In the genomic region with DNA sequence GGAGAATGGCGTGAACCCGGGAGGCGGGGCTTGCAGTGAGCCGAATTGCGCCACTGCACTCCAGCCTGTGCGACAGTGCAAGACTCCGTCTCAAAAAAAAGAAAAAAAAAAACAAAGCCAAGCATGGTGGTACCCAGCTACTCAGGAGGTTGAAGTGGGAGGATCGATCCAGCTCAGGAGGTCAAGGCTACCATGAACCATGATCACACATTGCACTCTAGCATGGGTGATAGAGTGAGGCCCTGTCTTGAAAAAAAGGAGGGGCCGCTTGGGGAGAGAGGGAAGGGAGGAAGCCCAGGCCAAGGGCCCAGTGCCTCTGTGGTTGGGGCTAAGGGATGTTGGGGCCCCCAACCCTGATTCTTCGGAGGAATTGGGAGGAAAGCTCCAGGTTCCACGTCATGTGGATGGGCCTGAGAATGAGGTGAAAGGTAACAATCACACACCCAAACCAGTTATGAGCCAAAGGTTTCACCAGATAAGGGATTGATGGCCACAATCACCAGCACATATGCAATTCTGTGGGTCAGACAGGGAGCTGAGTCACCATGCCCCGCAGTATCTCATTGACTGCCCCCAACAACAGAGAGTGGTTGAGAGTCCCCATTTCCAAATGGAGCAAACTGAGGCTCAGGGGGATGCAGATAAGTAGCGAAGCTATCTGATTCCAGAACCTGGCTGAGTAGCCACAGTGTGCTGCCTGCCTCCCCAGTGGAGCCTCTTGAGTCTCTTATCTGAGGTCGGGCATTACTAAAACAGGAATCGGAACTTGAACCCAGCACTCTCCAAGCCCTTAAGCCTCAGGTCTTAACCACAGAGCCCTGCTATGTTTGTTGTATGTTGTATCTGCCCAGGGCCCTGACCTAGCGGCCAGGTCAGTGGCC, we compare ENCODE assay signal across 1 cellular context.
TF ChIP-seq lines count a peak whose summit lies in the region.

No MANE protein-coding gene starts in this region.

TF ChIP-seq in HepG2, 621 proteins besides CTCF, POLR2A, EP300 and RAD21 (continued from another document and continues in another):
- TF ChIP-seq ZNF800 (CRISPR knock-in tag; IDR thresholded peaks at IDR 0.05) = no peak
- TF ChIP-seq AKNA (CRISPR knock-in tag; IDR thresholded peaks at IDR 0.05; ENCODE audit: borderline replicate concordance) = no peak
- no peak for TF ChIP-seq ZNF879 (CRISPR knock-in tag; IDR thresholded peaks at IDR 0.05)
- TF ChIP-seq SMAD3 (CRISPR knock-in tag; IDR thresholded peaks at IDR 0.05) = 0 out of 2 replicates have a peak, but pooled peaks have one; percentile 10
- TF ChIP-seq, protein P1, sequence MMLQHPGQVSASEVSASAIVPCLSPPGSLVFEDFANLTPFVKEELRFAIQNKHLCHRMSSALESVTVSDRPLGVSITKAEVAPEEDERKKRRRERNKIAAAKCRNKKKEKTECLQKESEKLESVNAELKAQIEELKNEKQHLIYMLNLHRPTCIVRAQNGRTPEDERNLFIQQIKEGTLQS (CRISPR knock-in tag; IDR thresholded peaks at IDR 0.05) = no peak
- TF ChIP-seq HOXA3 (CRISPR knock-in tag; IDR thresholded peaks at IDR 0.05) = peak; percentile 62; the same call in 1 of the 2 replicates
- TF ChIP-seq, protein P2, sequence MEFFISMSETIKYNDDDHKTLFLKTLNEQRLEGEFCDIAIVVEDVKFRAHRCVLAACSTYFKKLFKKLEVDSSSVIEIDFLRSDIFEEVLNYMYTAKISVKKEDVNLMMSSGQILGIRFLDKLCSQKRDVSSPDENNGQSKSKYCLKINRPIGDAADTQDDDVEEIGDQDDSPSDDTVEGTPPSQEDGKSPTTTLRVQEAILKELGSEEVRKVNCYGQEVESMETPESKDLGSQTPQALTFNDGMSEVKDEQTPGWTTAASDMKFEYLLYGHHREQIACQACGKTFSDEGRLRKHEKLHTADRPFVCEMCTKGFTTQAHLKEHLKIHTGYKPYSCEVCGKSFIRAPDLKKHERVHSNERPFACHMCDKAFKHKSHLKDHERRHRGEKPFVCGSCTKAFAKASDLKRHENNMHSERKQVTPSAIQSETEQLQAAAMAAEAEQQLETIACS (CRISPR knock-in tag; IDR thresholded peaks at IDR 0.05) = no peak
- peak; percentile 30; the same call in 1 of the 2 replicates for TF ChIP-seq HOXA5 (CRISPR knock-in tag; IDR thresholded peaks at IDR 0.05)
- TF ChIP-seq, protein P3, sequence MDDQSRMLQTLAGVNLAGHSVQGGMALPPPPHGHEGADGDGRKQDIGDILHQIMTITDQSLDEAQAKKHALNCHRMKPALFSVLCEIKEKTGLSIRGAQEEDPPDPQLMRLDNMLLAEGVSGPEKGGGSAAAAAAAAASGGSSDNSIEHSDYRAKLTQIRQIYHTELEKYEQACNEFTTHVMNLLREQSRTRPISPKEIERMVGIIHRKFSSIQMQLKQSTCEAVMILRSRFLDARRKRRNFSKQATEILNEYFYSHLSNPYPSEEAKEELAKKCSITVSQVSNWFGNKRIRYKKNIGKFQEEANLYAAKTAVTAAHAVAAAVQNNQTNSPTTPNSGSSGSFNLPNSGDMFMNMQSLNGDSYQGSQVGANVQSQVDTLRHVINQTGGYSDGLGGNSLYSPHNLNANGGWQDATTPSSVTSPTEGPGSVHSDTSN (CRISPR knock-in tag; IDR thresholded peaks at IDR 0.05; ENCODE audit: borderline replicate concordance) = no peak
- TF ChIP-seq MAFK (conservative IDR thresholded peaks at IDR 0.05 in 1 of 2, IDR thresholded peaks at IDR 0.05 in 1 of 2; ENCODE audit: low read length in 2 of 2) = no peak
- TF ChIP-seq ZNF260 (CRISPR knock-in tag; IDR thresholded peaks at IDR 0.05; ENCODE audit: borderline replicate concordance, low read depth) = no peak
- no peak for TF ChIP-seq SALL1 (CRISPR knock-in tag; IDR thresholded peaks at IDR 0.05)
- no peak for TF ChIP-seq HOXA7 (CRISPR knock-in tag; IDR thresholded peaks at IDR 0.05)
- TF ChIP-seq, protein P4, sequence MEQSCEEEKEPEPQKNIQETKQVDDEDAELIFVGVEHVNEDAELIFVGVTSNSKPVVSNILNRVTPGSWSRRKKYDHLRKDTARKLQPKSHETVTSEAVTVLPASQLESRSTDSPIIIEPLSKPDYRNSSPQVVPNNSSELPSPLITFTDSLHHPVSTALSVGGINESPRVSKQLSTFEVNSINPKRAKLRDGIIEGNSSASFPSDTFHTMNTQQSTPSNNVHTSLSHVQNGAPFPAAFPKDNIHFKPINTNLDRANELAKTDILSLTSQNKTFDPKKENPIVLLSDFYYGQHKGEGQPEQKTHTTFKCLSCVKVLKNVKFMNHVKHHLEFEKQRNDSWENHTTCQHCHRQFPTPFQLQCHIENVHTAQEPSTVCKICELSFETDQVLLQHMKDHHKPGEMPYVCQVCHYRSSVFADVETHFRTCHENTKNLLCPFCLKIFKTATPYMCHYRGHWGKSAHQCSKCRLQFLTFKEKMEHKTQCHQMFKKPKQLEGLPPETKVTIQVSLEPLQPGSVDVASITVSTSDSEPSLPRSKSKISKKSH (CRISPR knock-in tag; IDR thresholded peaks at IDR 0.05; ENCODE audit: borderline replicate concordance) = no peak
- peak; percentile 45 for TF ChIP-seq ASH2L (IDR thresholded peaks at IDR 0.05; ENCODE audit: insufficient read length, low read depth, low read length)
- TF ChIP-seq ETV5 (CRISPR knock-in tag; IDR thresholded peaks at IDR 0.05; ENCODE audit: borderline replicate concordance) = no peak
- TF ChIP-seq ZNF761 (CRISPR knock-in tag; conservative IDR thresholded peaks at IDR 0.05) = peak; percentile 71; the same call in 1 of the 2 replicates
- no peak for TF ChIP-seq PTBP1 (IDR thresholded peaks at IDR 0.05; ENCODE audit: low read depth, low read length, poor library complexity, severe bottlenecking)
- no peak for TF ChIP-seq KLF11 (CRISPR knock-in tag; IDR thresholded peaks at IDR 0.05)
- TF ChIP-seq NCOR1 (IDR thresholded peaks at IDR 0.05; ENCODE audit: borderline replicate concordance, low read length) = no peak
- no peak for TF ChIP-seq TSC22D2 (CRISPR knock-in tag; IDR thresholded peaks at IDR 0.05; ENCODE audit: borderline replicate concordance)
- TF ChIP-seq TCF7 (IDR thresholded peaks at IDR 0.05; ENCODE audit: low read depth) = no peak
- TF ChIP-seq ZNF350 (CRISPR knock-in tag; IDR thresholded peaks at IDR 0.05; ENCODE audit: borderline replicate concordance, low read depth) = peak; percentile 28; the same call in 1 of the 2 replicates
- peak; percentile 64; the same call in 1 of the 2 replicates for TF ChIP-seq HNF4A (CRISPR knock-in tag; IDR thresholded peaks at IDR 0.05)
- TF ChIP-seq ZNF766 (CRISPR knock-in tag; IDR thresholded peaks at IDR 0.05; ENCODE audit: borderline replicate concordance) = 0 out of 2 replicates have a peak, but pooled peaks have one; percentile 32
- TF ChIP-seq UBTF (CRISPR knock-in tag; IDR thresholded peaks at IDR 0.05) = no peak
- no peak for TF ChIP-seq KAT7 (CRISPR knock-in tag; IDR thresholded peaks at IDR 0.05; ENCODE audit: borderline replicate concordance)
- no peak for TF ChIP-seq SIN3A (IDR thresholded peaks at IDR 0.05; ENCODE audit: borderline replicate concordance, low read depth, low read length)
- no peak for TF ChIP-seq PRDM15 (CRISPR knock-in tag; IDR thresholded peaks at IDR 0.05)
- TF ChIP-seq MEIS2 (CRISPR knock-in tag; IDR thresholded peaks at IDR 0.05) = no peak
- TF ChIP-seq ZSCAN22 (CRISPR knock-in tag; IDR thresholded peaks at IDR 0.05) = no peak
- TF ChIP-seq ZNF737 (CRISPR knock-in tag; IDR thresholded peaks at IDR 0.05; ENCODE audit: borderline replicate concordance) = no peak
- no peak for TF ChIP-seq ARHGAP35 (CRISPR knock-in tag; IDR thresholded peaks at IDR 0.05; ENCODE audit: borderline replicate concordance)
- TF ChIP-seq FOXP4 (CRISPR knock-in tag; IDR thresholded peaks at IDR 0.05) = no peak
- TF ChIP-seq ZNF589 (CRISPR knock-in tag; conservative IDR thresholded peaks at IDR 0.05) = no peak
